In the genomic region with DNA sequence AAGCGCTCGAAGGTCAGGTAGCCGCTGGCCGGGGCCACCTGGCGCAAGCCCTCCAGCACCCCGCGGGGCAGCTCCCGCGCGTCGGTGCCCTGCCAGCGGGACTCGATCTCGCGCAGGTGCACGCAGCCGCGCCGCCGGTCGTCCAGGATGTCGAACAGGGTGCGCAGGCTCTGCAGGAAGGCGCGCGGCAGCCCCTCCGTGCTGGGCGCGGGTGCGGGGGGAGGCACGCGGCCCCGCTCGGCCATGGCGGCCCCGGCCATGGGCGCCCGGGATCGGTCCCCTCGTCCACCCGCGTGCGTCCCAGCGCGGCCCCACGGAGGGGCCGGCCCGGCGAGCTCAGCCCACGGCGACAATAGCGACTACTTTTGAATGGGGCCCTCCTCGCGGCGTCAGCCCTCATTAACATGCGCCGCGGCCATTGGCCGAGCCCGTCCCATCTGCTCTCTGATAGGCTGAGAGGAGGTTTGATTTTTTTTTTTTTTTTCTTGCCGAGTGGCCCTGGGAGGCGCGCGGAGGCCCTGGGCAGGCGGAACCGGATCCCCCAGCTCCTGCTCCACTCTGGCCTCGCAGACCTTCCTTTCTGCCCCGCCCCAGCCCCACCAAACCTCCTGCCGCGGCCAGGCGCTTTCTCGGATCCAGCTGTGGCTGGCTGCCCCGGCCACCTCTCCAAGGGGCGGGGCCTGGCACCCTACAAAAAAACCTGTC, we compare ENCODE assay signal across 8 cellular contexts. TPM values are rescaled to one million over a fixed set of nuclear protein-coding genes. Genes with fewer than 3 reads are reported as not detected.
DNase-seq lines count a peak whose midpoint lies in the region; ATAC-seq lines count a peak whose summit lies in the region.

A gene with protein sequence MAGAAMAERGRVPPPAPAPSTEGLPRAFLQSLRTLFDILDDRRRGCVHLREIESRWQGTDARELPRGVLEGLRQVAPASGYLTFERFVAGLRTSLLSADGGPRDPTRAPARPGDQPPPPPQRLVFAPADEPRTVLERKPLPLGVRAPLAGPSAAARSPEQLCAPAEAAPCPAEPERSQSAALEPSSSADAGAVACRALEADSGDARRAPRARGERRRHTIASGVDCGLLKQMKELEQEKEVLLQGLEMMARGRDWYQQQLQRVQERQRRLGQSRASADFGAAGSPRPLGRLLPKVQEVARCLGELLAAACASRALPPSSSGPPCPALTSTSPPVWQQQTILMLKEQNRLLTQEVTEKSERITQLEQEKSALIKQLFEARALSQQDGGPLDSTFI (minus strand): TSS at position 357 of the 705 bp plus-strand sequence. CDS start 97 bp downstream, at position 260.

- ATAC-seq in GM19043 (IDR thresholded peaks at IDR 0.05; ENCODE audit: low read depth, unreplicated experiment) (peak; percentile 72), HG03354 (IDR thresholded peaks at IDR 0.05; ENCODE audit: poor library complexity, severe bottlenecking, unreplicated experiment) (peak; percentile 75)

- DNase-seq in AG08395 (ENCODE audit: low spot score) (peak; percentile 94), NCI-H510A treated with DMSO at 0.1 percent for 48 hours (lab: John Stamatoyannopoulos, UW) (peak; percentile 86), cerebellum (ENCODE audit: low spot score) (peak; percentile 92), kidney glomerular epithelial cell (lab: John Stamatoyannopoulos, UW) (peak; percentile 74)
- DNase-seq in activated CD4-positive, CD25-positive, alpha-beta regulatory T cell treated with anti-CD3 and anti-CD28 coated beads, Interleukin-2, amount 50 U/mL, for 72 hours = peak; percentile 79
- peak; percentile 55 to 64 for DNase-seq in stimulated activated CD4-positive, alpha-beta T cell treated with anti-CD3 and anti-CD28 coated beads, Interleukin-1b, Interleukin-23, amount 100 ng/mL, for 1 hour (ENCODE audit: low read depth in 2 of 2)

RNA-seq across cellular contexts. Expression of the gene that starts here (rescaled TPM):
- total RNA-seq in cerebellum = 4.7 TPM

Comparison
In these comparisons a context has a peak if more than half of its experiments do, and no peak if none do; other contexts are left out.
1. Peak in every context shown above with its lines: DNase-seq and ATAC-seq.